ENCODE assay signal across 16 cellular contexts in the genomic region with DNA sequence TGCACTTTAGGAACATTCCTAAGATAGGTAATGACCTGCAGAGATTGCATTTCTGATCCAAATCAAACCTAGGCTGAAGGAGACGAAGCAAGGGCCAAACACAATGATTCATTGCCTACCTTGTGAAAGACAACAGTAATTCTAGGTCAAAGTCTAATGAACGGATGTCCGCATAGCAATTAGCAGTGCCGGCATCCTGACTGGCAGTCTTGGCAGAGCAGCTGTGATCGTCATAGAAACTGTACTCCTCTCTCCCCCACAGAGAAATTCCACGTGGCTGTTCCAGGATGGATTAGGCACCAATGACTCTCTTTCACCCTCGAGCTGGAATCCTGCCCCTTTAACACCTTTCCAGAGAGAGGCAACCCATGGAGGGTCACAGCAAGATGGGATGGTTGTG. TPM values are rescaled to one million over a fixed set of nuclear protein-coding genes. Genes with fewer than 3 reads are reported as not detected.
DNase-seq lines count a peak whose midpoint lies in the region; TF ChIP-seq lines count a peak whose summit lies in the region.
"Had no signal": no experiment of that assay in that cellular context is flagged by ENCODE, and none has a peak within 500 bp of the region (broad histone marks: within the 10 kb centered on the region; RNA-seq: fewer than 3 reads in every experiment).

No MANE protein-coding gene starts in this region.

- no peak overlapping the region for H3K4me3 ChIP-seq in uterus

- TF ChIP-seq CTCF in uterus (IDR thresholded peaks at IDR 0.05), result no peak

- intact Hi-C loops in uterus (cut with DNase I; ENCODE audit: low total_unique reads), result no loop called here

- DNase-seq in DMS 273 (lab: John Stamatoyannopoulos, UW; ENCODE audit: unreplicated experiment), result peak; percentile 65
- DNase-seq in NCI-H226, result peak; percentile 15
- peak; percentile 50 to 60 for DNase-seq in dermis microvascular lymphatic vessel endothelial cell (ENCODE audit: low read depth in 2 of 2)
- DNase-seq in midbrain (lab: John Stamatoyannopoulos, UW), result peak; percentile 27
- DNase-seq in cerebellar cortex (ENCODE audit: low spot score), result no peak
- no peak for DNase-seq in NCI-H1930 (lab: John Stamatoyannopoulos, UW)
- DNase-seq in activated CD4-positive, alpha-beta T cell treated with anti-CD3 and anti-CD28 coated beads, Interleukin-2, amount 50 U/mL, for 48 hours, result no peak
- DNase-seq in uterus, result no peak
- DNase-seq: activated CD4-positive, alpha-beta memory T cell treated with anti-CD3 and anti-CD28 coated beads, Interleukin-2, amount 10 ng/mL, durations not matched to agents 7 days and 5 days; activated T-cell treated with anti-CD3 and anti-CD28 coated beads, Interleukin-2, amount 50 U/mL, for 4 hours; CD8-positive, alpha-beta T cell; HFFc6; MM.1S; NCI-H2029 treated with DMSO at 0.1 percent for 48 hours; occipital lobe; SW 1271 had no signal

- no peaks in the 10 kb centered on the region for H3K4me1 ChIP-seq in uterus

- TF ChIP-seq POLR2A in uterus (IDR thresholded peaks at IDR 0.05), result no peak

- H3K9me3 ChIP-seq in uterus, result no peaks in the 10 kb centered on the region

- H3K27me3 ChIP-seq in uterus, result no peaks in the 10 kb centered on the region

- H3K27ac ChIP-seq in uterus, result no peak overlapping the region

- no peaks in the 10 kb centered on the region for H3K36me3 ChIP-seq in uterus

RNA-seq across cellular contexts. Expression of a gene that starts 28.9 kb away (rescaled TPM):
- total RNA-seq in dermis microvascular lymphatic vessel endothelial cell (36.1 and 51.6 TPM in 2 replicates), uterus (10 to 100 TPM in 2 of 4 donors, 1 to 10 TPM in 1, under 1 TPM in 1; 0.88 to 22.5 (median 8.6) TPM)
- total RNA-seq: HFFc6 had no signal

Comparison
In these comparisons a context has a peak if more than half of its experiments do, and no peak if none do; other contexts are left out.
1. DNase-seq: peak in DMS 273 (single experiment), NCI-H226 (single experiment), dermis microvascular lymphatic vessel endothelial cell (2 of 2) and midbrain (single experiment); none in cerebellar cortex (single experiment), NCI-H1930 (0 of 2), activated CD4-positive, alpha-beta T cell treated with anti-CD3 and anti-CD28 coated beads, Interleukin-2, amount 50 U/mL, for 48 hours (0 of 2) and uterus (0 of 2).